In genomic region chr4:6785572-6785925, GRCh38 we compare ENCODE assay signal across 18 cellular contexts. TPM values are rescaled to one million over a fixed set of nuclear protein-coding genes. Genes with fewer than 3 reads are reported as not detected.
DNase-seq lines count a peak whose midpoint lies in the region; ATAC-seq and TF ChIP-seq lines count a peak whose summit lies in the region.
"Had no signal": no experiment of that assay in that cellular context is flagged by ENCODE, and none has a peak within 500 bp of the region (broad histone marks: within the 10 kb centered on the region; RNA-seq: fewer than 3 reads in every experiment).

No MANE protein-coding gene starts in this region.

- no peaks in the 10 kb centered on the region for H3K27me3 ChIP-seq in right atrium auricular region
- H3K27me3 ChIP-seq in stomach smooth muscle (ENCODE audit: control insufficient read depth in 1 of 2, insufficient read depth in 2 of 2, low read length in 2 of 2): no peaks in the 10 kb centered on the region
- H3K27me3 ChIP-seq: ascending aorta, sigmoid colon had no signal

- peak; percentile 16 for DNase-seq in right atrium auricular region (ENCODE audit: low spot score)
- DNase-seq in Right ventricle myocardium inferior (ENCODE audit: missing footprints): no peak
- no peak for DNase-seq in activated T-helper 1 cell treated with anti-CD3 and anti-CD28 coated beads, Interleukin-12 subunit alpha, Interleukin-12 subunit beta, Interleukin-2, Interleukin-4 antibody, amounts not matched to agents 30 ng/mL and 10 ng/mL and 1 ng/mL, durations not matched to agents 14 hours and 24 hours and 36 hours (ENCODE audit: low spot score)
- no peak for DNase-seq in naive thymus-derived CD8-positive, alpha-beta T cell
- DNase-seq in stimulated activated naive CD4-positive, alpha-beta T cell treated with Interleukin-2 at 50 U/mL for 16 hours (lab: John Stamatoyannopoulos, UW): no peak
- DNase-seq in anterior cingulate cortex (lab: John Stamatoyannopoulos, UW): no peak
- DNase-seq: activated CD4-positive, alpha-beta T cell treated with anti-CD3 and anti-CD28 coated beads, Interleukin-2, amount 10 ng/mL, durations not matched to agents 7 days and 5 days; activated effector memory CD4-positive, alpha-beta T cell treated with Interleukin-2 at 50 U/mL for 16 hours; AML-193; KBM-7; naive B cell; NCI-H1092 treated with DMSO at 0.1 percent for 48 hours; NCI-H748 treated with DMSO at 0.1 percent for 48 hours; sigmoid colon; SK-N-SH had no signal

- H3K4me3 Mint-ChIP-seq in activated T-helper 1 cell treated with anti-CD3 and anti-CD28 coated beads, Interleukin-12 subunit alpha, Interleukin-12 subunit beta, Interleukin-2, Interleukin-4 antibody, amounts not matched to agents 30 ng/mL and 10 ng/mL and 1 ng/mL, durations not matched to agents 14 hours and 24 hours and 36 hours: peak overlapping the region; percentile 60
- peak overlapping the region in 9 of 10 donors; percentile 15 to 89 (median 57) for H3K4me3 Mint-ChIP-seq in naive thymus-derived CD8-positive, alpha-beta T cell
- H3K4me3 Mint-ChIP-seq: activated CD4-positive, alpha-beta T cell treated with anti-CD3 and anti-CD28 coated beads, Interleukin-2, amount 10 ng/mL, durations not matched to agents 7 days and 5 days had no signal

- H3K27ac Mint-ChIP-seq in activated T-helper 1 cell treated with anti-CD3 and anti-CD28 coated beads, Interleukin-12 subunit alpha, Interleukin-12 subunit beta, Interleukin-2, Interleukin-4 antibody, amounts not matched to agents 30 ng/mL and 10 ng/mL and 1 ng/mL, durations not matched to agents 14 hours and 24 hours and 36 hours: no peak overlapping the region
- H3K27ac Mint-ChIP-seq in naive thymus-derived CD8-positive, alpha-beta T cell: peak overlapping the region in 4 of 10 donors; percentile 2 to 49 (median 34)
- H3K27ac Mint-ChIP-seq: activated CD4-positive, alpha-beta T cell treated with anti-CD3 and anti-CD28 coated beads, Interleukin-2, amount 10 ng/mL, durations not matched to agents 7 days and 5 days had no signal

- peaks cover 13% of the 10 kb centered on the region for H3K36me3 Mint-ChIP-seq in activated T-helper 1 cell treated with anti-CD3 and anti-CD28 coated beads, Interleukin-12 subunit alpha, Interleukin-12 subunit beta, Interleukin-2, Interleukin-4 antibody, amounts not matched to agents 30 ng/mL and 10 ng/mL and 1 ng/mL, durations not matched to agents 14 hours and 24 hours and 36 hours (ENCODE audit: low read depth)
- peaks cover 0 to 32% (median 3%) of the 10 kb centered on the region in 3 donors for H3K36me3 Mint-ChIP-seq in naive thymus-derived CD8-positive, alpha-beta T cell

- no peaks in the 10 kb centered on the region for H3K9me3 ChIP-seq in right atrium auricular region
- no peaks in the 10 kb centered on the region for H3K9me3 ChIP-seq in stomach smooth muscle (ENCODE audit: control insufficient read depth in 2 of 2, low read length in 2 of 2)
- H3K9me3 ChIP-seq: ascending aorta, sigmoid colon, SK-N-SH had no signal

- ATAC-seq in Right ventricle myocardium inferior (no peak), GM21447 (IDR thresholded peaks at IDR 0.05; ENCODE audit: unreplicated experiment) (no peak)
- no peak for ATAC-seq in naive thymus-derived CD8-positive, alpha-beta T cell

- H3K27ac ChIP-seq in right atrium auricular region: peak overlapping the region; percentile 59 to 96
- no peak overlapping the region for H3K27ac ChIP-seq in stomach smooth muscle (ENCODE audit: low read length)
- H3K27ac ChIP-seq: ascending aorta, sigmoid colon had no signal

- no peak overlapping the region for H3K9ac ChIP-seq in stomach smooth muscle (ENCODE audit: low read length in 2 of 2)
- H3K9ac ChIP-seq: SK-N-SH had no signal

- H3K4me3 ChIP-seq in right atrium auricular region (no peak overlapping the region), stomach smooth muscle (ENCODE audit: low read length in 2 of 2) (peak overlapping the region; percentile 3 to 11)
- H3K4me3 ChIP-seq: ascending aorta, sigmoid colon had no signal

- TF ChIP-seq CTCF in right atrium auricular region (IDR thresholded peaks at IDR 0.05): no peak

- H3K27me3 Mint-ChIP-seq in activated T-helper 1 cell treated with anti-CD3 and anti-CD28 coated beads, Interleukin-12 subunit alpha, Interleukin-12 subunit beta, Interleukin-2, Interleukin-4 antibody, amounts not matched to agents 30 ng/mL and 10 ng/mL and 1 ng/mL, durations not matched to agents 14 hours and 24 hours and 36 hours (ENCODE audit: insufficient read depth): no peaks in the 10 kb centered on the region
- H3K27me3 Mint-ChIP-seq in naive thymus-derived CD8-positive, alpha-beta T cell: no peaks in the 10 kb centered on the region
- H3K27me3 Mint-ChIP-seq: activated CD4-positive, alpha-beta T cell treated with anti-CD3 and anti-CD28 coated beads, Interleukin-2, amount 10 ng/mL, durations not matched to agents 7 days and 5 days; naive B cell had no signal

- no peaks in the 10 kb centered on the region for H3K9me3 Mint-ChIP-seq in activated T-helper 1 cell treated with anti-CD3 and anti-CD28 coated beads, Interleukin-12 subunit alpha, Interleukin-12 subunit beta, Interleukin-2, Interleukin-4 antibody, amounts not matched to agents 30 ng/mL and 10 ng/mL and 1 ng/mL, durations not matched to agents 14 hours and 24 hours and 36 hours
- H3K9me3 Mint-ChIP-seq in naive thymus-derived CD8-positive, alpha-beta T cell: no peaks in the 10 kb centered on the region
- H3K9me3 Mint-ChIP-seq: activated CD4-positive, alpha-beta T cell treated with anti-CD3 and anti-CD28 coated beads, Interleukin-2, amount 10 ng/mL, durations not matched to agents 7 days and 5 days; naive B cell had no signal

- intact Hi-C loops in Right ventricle myocardium inferior (cut with DNase I): no loop called here
- intact Hi-C loops in activated T-helper 1 cell treated with anti-CD3 and anti-CD28 coated beads, Interleukin-12 subunit alpha, Interleukin-12 subunit beta, Interleukin-2, Interleukin-4 antibody, amounts not matched to agents 30 ng/mL and 10 ng/mL and 1 ng/mL, durations not matched to agents 14 hours and 24 hours and 36 hours (cut with micrococcal nuclease): no loop called here

- H3K36me3 ChIP-seq in right atrium auricular region (no peaks in the 10 kb centered on the region), stomach smooth muscle (ENCODE audit: control insufficient read depth in 2 of 2, insufficient read depth in 2 of 2, low read length in 2 of 2) (no peaks in the 10 kb centered on the region)
- H3K36me3 ChIP-seq: ascending aorta, sigmoid colon had no signal

- peaks cover 48% of the 10 kb centered on the region for H3K4me1 Mint-ChIP-seq in activated T-helper 1 cell treated with anti-CD3 and anti-CD28 coated beads, Interleukin-12 subunit alpha, Interleukin-12 subunit beta, Interleukin-2, Interleukin-4 antibody, amounts not matched to agents 30 ng/mL and 10 ng/mL and 1 ng/mL, durations not matched to agents 14 hours and 24 hours and 36 hours (ENCODE audit: low read depth)
- peaks cover 33 to 65% (median 61%) of the 10 kb centered on the region in 4 donors for H3K4me1 Mint-ChIP-seq in naive thymus-derived CD8-positive, alpha-beta T cell

- H3K4me1 ChIP-seq in right atrium auricular region (peaks cover 0 to 51% of the 10 kb centered on the region in 2 donors), stomach smooth muscle (ENCODE audit: control insufficient read depth, insufficient read depth, low read length) (peaks cover 15% of the 10 kb centered on the region)

- POLR2A ChIA-PET in naive thymus-derived CD8-positive, alpha-beta T cell (lab: Charles Lee): interaction anchor here (0.6 to 6.4 kb wide), 2 partner anchors 44 to 111 kb away, joined by 4 to 31 read pairs; a partner anchor contains a TSS

RNA-seq across cellular contexts. Expression of gene KIAA0232, which starts 3.0 kb away (rescaled TPM):
- total RNA-seq in right atrium auricular region: 10 to 100 TPM; 47.5 to 69.4 TPM
- 72.1 TPM for total RNA-seq in Right ventricle myocardium inferior
- total RNA-seq in activated T-helper 1 cell treated with anti-CD3 and anti-CD28 coated beads, Interleukin-12 subunit alpha, Interleukin-12 subunit beta, Interleukin-2, Interleukin-4 antibody, amounts not matched to agents 30 ng/mL and 10 ng/mL and 1 ng/mL, durations not matched to agents 14 hours and 24 hours and 36 hours: 14.5 and 19.1 TPM in 2 replicates
- total RNA-seq in naive thymus-derived CD8-positive, alpha-beta T cell: 10 to 100 TPM; 29.9 to 31.0 TPM
- polyA plus RNA-seq in naive thymus-derived CD8-positive, alpha-beta T cell: 10 to 100 TPM; 11.9 to 15.4 (median 13.7) TPM

Comparison
In these comparisons a context has a peak if more than half of its experiments do, and no peak if none do; other contexts are left out.
1. H3K4me3 ChIP-seq: peak in stomach smooth muscle (2 of 2); none in right atrium auricular region (0 of 2).